In the genomic region with DNA sequence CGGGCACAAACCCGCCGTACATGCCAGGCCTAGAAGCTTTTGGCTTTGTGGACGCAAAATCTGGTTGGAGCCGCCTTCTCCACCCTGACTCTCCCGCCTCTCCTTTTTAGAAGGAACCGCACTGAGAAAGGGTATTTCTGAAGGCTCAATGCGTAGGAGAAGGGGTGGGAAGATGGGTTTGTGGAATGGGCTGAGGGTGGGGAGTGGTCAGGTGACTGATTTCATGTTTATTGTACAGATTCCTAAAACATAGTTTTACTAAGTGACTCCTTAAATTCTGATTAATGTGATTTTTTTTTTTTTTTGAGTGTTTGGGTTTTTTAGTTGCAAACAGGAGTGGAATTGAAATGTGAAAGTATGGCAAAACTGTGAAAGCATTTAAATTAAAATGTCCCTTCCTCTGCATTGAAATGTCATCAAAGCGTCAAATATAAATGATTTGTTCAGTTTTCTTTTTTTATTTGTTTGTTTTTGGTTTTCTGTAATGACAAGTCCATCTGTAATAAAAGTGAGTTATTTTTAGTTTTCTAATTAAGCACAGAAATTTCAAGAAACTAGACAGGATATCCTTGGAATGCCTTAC, we compare ENCODE assay signal across 8 cellular contexts. TPM values are rescaled to one million over a fixed set of nuclear protein-coding genes. Genes with fewer than 3 reads are reported as not detected.
DNase-seq lines count a peak whose midpoint lies in the region; ATAC-seq and TF ChIP-seq lines count a peak whose summit lies in the region.

No MANE protein-coding gene starts in this region.

- in situ Hi-C loops in gastrocnemius medialis (cut with MboI; ENCODE audit: low sequenced_read_pairs in 4 of 4), result loop anchor here in 3 of 4 donors (10.0 to 25.0 kb wide), 2 partner anchors 247 to 294 kb away; partner anchors contain the start of genes NME1 (in 2 of the 3) and NME2 (in 2 of the 3)

- H3K4me3 ChIP-seq in GM12875 (ENCODE audit: low read depth, low read length), result peak overlapping the region; percentile 58
- peak overlapping the region; percentile 66 for H3K4me3 ChIP-seq in SU-DHL-6 (ENCODE audit: insufficient read depth, low read length, poor library complexity, severe bottlenecking)
- H3K4me3 ChIP-seq in fibroblast of pulmonary artery (replicated peaks; ENCODE audit: low read depth, low read length), result peak overlapping the region; percentile 75
- H3K4me3 ChIP-seq in gastrocnemius medialis, result peak overlapping the region; percentile 67 to 94 (median 84)

- H4K20me1 ChIP-seq in SU-DHL-6 (ENCODE audit: low read depth, low read length), result peaks cover 9% of the 10 kb centered on the region; the same call in 1 of the 2 replicates

- peak in 1 of 2 donors; percentile 5 for TF ChIP-seq POLR2A in gastrocnemius medialis (IDR thresholded peaks at IDR 0.05)
- no peak for TF ChIP-seq POLR2A in erythroblast (IDR thresholded peaks at IDR 0.05; ENCODE audit: low read length)

- no peaks in the 10 kb centered on the region for H3K9me2 ChIP-seq in SU-DHL-6 (replicated peaks; ENCODE audit: insufficient read depth, low read length)

- H3K9me3 ChIP-seq in SU-DHL-6 (ENCODE audit: insufficient read depth, low read length) (no peaks in the 10 kb centered on the region), gastrocnemius medialis (no peaks in the 10 kb centered on the region)

- ATAC-seq in gastrocnemius medialis (no peak), HG03457 (IDR thresholded peaks at IDR 0.05; ENCODE audit: unreplicated experiment) (no peak)

- peaks cover 34 to 46% of the 10 kb centered on the region in 2 donors for H3K4me1 ChIP-seq in gastrocnemius medialis

- peaks cover 10% of the 10 kb centered on the region; the same call in 1 of the 2 replicates for H3K79me2 ChIP-seq in SU-DHL-6 (ENCODE audit: insufficient read depth, low read length)

- no peaks in the 10 kb centered on the region for H3K27me3 ChIP-seq in SU-DHL-6 (ENCODE audit: low read length)
- no peaks in the 10 kb centered on the region for H3K27me3 ChIP-seq in gastrocnemius medialis

- peak overlapping the region; percentile 69 for H3K9ac ChIP-seq in SU-DHL-6 (ENCODE audit: low read length)

- peak overlapping the region; percentile 95 for H3K27ac ChIP-seq in SU-DHL-6 (ENCODE audit: low read depth, low read length)
- peak overlapping the region; percentile 98 to 100 (median 99) for H3K27ac ChIP-seq in gastrocnemius medialis

- TF ChIP-seq CTCF in GM12875 (IDR thresholded peaks at IDR 0.05; ENCODE audit: borderline replicate concordance, insufficient read depth, low read depth, low read length) (no peak), SU-DHL-6 (IDR thresholded peaks at IDR 0.05; ENCODE audit: insufficient read depth, low read length, poor library complexity, severe bottlenecking) (no peak), fibroblast of pulmonary artery (IDR thresholded peaks at IDR 0.05; ENCODE audit: low read length, missing control alignments) (no peak), gastrocnemius medialis (IDR thresholded peaks at IDR 0.05 in 4 of 5, conservative IDR thresholded peaks at IDR 0.05 in 1 of 5) (no peak)

- peak overlapping the region; percentile 94 for H2AFZ ChIP-seq in SU-DHL-6 (ENCODE audit: low read depth, low read length, severe bottlenecking)

- peaks cover 12% of the 10 kb centered on the region for H3F3A ChIP-seq in SU-DHL-6 (ENCODE audit: insufficient read depth)

- H3K36me3 ChIP-seq in SU-DHL-6 (ENCODE audit: low read length), result no peaks in the 10 kb centered on the region
- peaks cover 0 to 8% of the 10 kb centered on the region in 2 donors for H3K36me3 ChIP-seq in gastrocnemius medialis

- H3K4me2 ChIP-seq in SU-DHL-6 (ENCODE audit: low read depth, low read length, poor library complexity, severe bottlenecking), result peak overlapping the region; percentile 86

- DNase-seq in fibroblast of pulmonary artery (ENCODE audit: low read depth) (no peak), gastrocnemius medialis (no peak), NCI-H526 (lab: John Stamatoyannopoulos, UW) (no peak), erythroblast (lab: John Stamatoyannopoulos, UW) (no peak), NCI-H524 treated with DMSO at 0.1 percent for 48 hours (lab: John Stamatoyannopoulos, UW) (no peak)

- intact Hi-C loops in gastrocnemius medialis (cut with DNase I; ENCODE audit: low total_unique reads), result loop anchor here (1.0 to 10.0 kb wide), 5 partner anchors 37 to 703 kb away; partner anchors contain the start of genes NME1, SGCA and SPAG9

RNA-seq across cellular contexts. Expression of gene TOB1, which starts 1.8 kb away (rescaled TPM):
- total RNA-seq in gastrocnemius medialis, result 10 to 100 TPM; 13.6 to 53.5 (median 28.2) TPM

RNA-seq across cellular contexts. Expression of gene WFIKKN2, which starts 32.6 kb away (rescaled TPM):
- total RNA-seq in gastrocnemius medialis, result under 1 TPM in 3 of 4 donors, not detected in 1; 0.09 to 0.22 (median 0.20) TPM
